1 cellular context compared by ENCODE assay signal in genomic region chr19:19663292-19664120, GRCh38.
A peak's percentile ranks its signal among the peaks of the same experiment; 100 is the strongest.
TF ChIP-seq lines count a peak whose summit lies in the region.

ATP13A1 (minus strand) TSS chr19:19663676; CDS start chr19:19663666, 10 bp downstream.

TF ChIP-seq in K562, 482 proteins besides CTCF, POLR2A, EP300 and RAD21 (continued from another document and continues in another):
- TF ChIP-seq JUND (IDR thresholded peaks at IDR 0.05; ENCODE audit: borderline replicate concordance, low read depth, low read length) (peak; percentile 22; the same call in 1 of the 2 replicates), JUND (tag; IDR thresholded peaks at IDR 0.05; ENCODE audit: borderline replicate concordance, low read depth, low read length) (peak; percentile 13; the same call in 1 of the 3 replicates), GABPA (tag; conservative IDR thresholded peaks at IDR 0.05; ENCODE audit: low read depth) (peak; percentile 99), CCNT2 (IDR thresholded peaks at IDR 0.05; ENCODE audit: borderline replicate concordance, extremely low read depth, insufficient read length, low read depth, low read length) (no peak), CXXC5 (CRISPR knock-in tag; IDR thresholded peaks at IDR 0.05) (peak; percentile 75), MLX (CRISPR knock-in tag; conservative IDR thresholded peaks at IDR 0.05) (no peak), U2AF1 (optimal IDR thresholded peaks at IDR 0.05; ENCODE audit: low read depth, low read length) (no peak), HMGN3 (IDR thresholded peaks at IDR 0.05; ENCODE audit: borderline replicate concordance, extremely low read depth, insufficient read length, low read depth, low read length) (peak; percentile 28), TGIF2 (CRISPR knock-in tag; IDR thresholded peaks at IDR 0.05) (0 out of 2 replicates have a peak, but pooled peaks have one; percentile 57), BRF2 (IDR thresholded peaks at IDR 0.05; ENCODE audit: borderline replicate concordance, insufficient read depth, insufficient read length) (no peak), YY1 (IDR thresholded peaks at IDR 0.05; ENCODE audit: borderline replicate concordance in 1 of 3, control insufficient read depth in 1 of 3, extremely low read depth in 1 of 3, insufficient read depth in 3 of 3, insufficient read length in 1 of 3, insufficient replicate concordance in 2 of 3, low read depth in 1 of 3, low read length in 2 of 3) (peak; percentile 91 to 98 (median 97)), ATF1 (CRISPR knock-in tag; IDR thresholded peaks at IDR 0.05) (no peak), ATF1 (tag; IDR thresholded peaks at IDR 0.05) (peak; percentile 71), RFX5 (IDR thresholded peaks at IDR 0.05; ENCODE audit: low read depth, low read length) (no peak), ZNF830 (CRISPR knock-in tag; IDR thresholded peaks at IDR 0.05) (no peak), POLR2B (IDR thresholded peaks at IDR 0.05; ENCODE audit: low read depth, partially characterized antibody) (peak; percentile 49), DMBX1 (CRISPR knock-in tag; IDR thresholded peaks at IDR 0.05; ENCODE audit: borderline replicate concordance) (peak; percentile 34; the same call in 1 of the 2 replicates), AFF4 (CRISPR knock-in tag; IDR thresholded peaks at IDR 0.05) (0 out of 2 replicates have a peak, but pooled peaks have one; percentile 16), PATZ1 (CRISPR knock-in tag; IDR thresholded peaks at IDR 0.05; ENCODE audit: borderline replicate concordance) (no peak), TOE1 (IDR thresholded peaks at IDR 0.05; ENCODE audit: borderline replicate concordance) (0 out of 2 replicates have a peak, but pooled peaks have one; percentile 34), TOE1 (CRISPR knock-in tag; IDR thresholded peaks at IDR 0.05; ENCODE audit: borderline replicate concordance, low read depth) (no peak), ID3 (CRISPR knock-in tag; IDR thresholded peaks at IDR 0.05) (no peak), ID3 (tag; IDR thresholded peaks at IDR 0.05) (peak; percentile 91), POLR2G (IDR thresholded peaks at IDR 0.05; ENCODE audit: low read depth, low read length) (peak; percentile 98), GABPB1 (CRISPR knock-in tag; IDR thresholded peaks at IDR 0.05) (peak; percentile 82; the same call in 1 of the 2 replicates), NFRKB (IDR thresholded peaks at IDR 0.05; ENCODE audit: low read depth) (peak; percentile 99), CTBP1 (IDR thresholded peaks at IDR 0.05; ENCODE audit: borderline replicate concordance) (peak; percentile 33; the same call in 1 of the 2 replicates), CREB3L1 (IDR thresholded peaks at IDR 0.05; ENCODE audit: borderline replicate concordance, low read depth) (peak; percentile 70), E2F8 (IDR thresholded peaks at IDR 0.05; ENCODE audit: low read depth, partially characterized antibody) (peak; percentile 81), RBBP5 (IDR thresholded peaks at IDR 0.05; ENCODE audit: borderline replicate concordance, insufficient read depth, low read length, poor library complexity, severe bottlenecking) (peak; percentile 97), EP400 (IDR thresholded peaks at IDR 0.05) (peak; percentile 94), ZFPM2 (CRISPR knock-in tag; IDR thresholded peaks at IDR 0.05) (0 out of 2 replicates have a peak, but pooled peaks have one; percentile 33), TFAM (CRISPR knock-in tag; conservative IDR thresholded peaks at IDR 0.05) (no peak), IRF9 (tag; IDR thresholded peaks at IDR 0.05) (no peak), ZNF12 (CRISPR knock-in tag; IDR thresholded peaks at IDR 0.05) (0 out of 2 replicates have a peak, but pooled peaks have one; percentile 60), ATF4 (CRISPR knock-in tag; IDR thresholded peaks at IDR 0.05) (peak; percentile 66; the same call in 1 of the 2 replicates)
- TF ChIP-seq, protein P1, sequence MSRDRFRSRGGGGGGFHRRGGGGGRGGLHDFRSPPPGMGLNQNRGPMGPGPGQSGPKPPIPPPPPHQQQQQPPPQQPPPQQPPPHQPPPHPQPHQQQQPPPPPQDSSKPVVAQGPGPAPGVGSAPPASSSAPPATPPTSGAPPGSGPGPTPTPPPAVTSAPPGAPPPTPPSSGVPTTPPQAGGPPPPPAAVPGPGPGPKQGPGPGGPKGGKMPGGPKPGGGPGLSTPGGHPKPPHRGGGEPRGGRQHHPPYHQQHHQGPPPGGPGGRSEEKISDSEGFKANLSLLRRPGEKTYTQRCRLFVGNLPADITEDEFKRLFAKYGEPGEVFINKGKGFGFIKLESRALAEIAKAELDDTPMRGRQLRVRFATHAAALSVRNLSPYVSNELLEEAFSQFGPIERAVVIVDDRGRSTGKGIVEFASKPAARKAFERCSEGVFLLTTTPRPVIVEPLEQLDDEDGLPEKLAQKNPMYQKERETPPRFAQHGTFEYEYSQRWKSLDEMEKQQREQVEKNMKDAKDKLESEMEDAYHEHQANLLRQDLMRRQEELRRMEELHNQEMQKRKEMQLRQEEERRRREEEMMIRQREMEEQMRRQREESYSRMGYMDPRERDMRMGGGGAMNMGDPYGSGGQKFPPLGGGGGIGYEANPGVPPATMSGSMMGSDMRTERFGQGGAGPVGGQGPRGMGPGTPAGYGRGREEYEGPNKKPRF (IDR thresholded peaks at IDR 0.05; ENCODE audit: low read depth, low read length): no peak
- TF ChIP-seq, protein P2, sequence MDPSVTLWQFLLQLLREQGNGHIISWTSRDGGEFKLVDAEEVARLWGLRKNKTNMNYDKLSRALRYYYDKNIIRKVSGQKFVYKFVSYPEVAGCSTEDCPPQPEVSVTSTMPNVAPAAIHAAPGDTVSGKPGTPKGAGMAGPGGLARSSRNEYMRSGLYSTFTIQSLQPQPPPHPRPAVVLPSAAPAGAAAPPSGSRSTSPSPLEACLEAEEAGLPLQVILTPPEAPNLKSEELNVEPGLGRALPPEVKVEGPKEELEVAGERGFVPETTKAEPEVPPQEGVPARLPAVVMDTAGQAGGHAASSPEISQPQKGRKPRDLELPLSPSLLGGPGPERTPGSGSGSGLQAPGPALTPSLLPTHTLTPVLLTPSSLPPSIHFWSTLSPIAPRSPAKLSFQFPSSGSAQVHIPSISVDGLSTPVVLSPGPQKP (CRISPR knock-in tag; IDR thresholded peaks at IDR 0.05): no peak
